In genomic region chr2:102615620-102616436, GRCh38 we compare ENCODE assay signal across 7 cellular contexts. TPM values are rescaled to one million over a fixed set of nuclear protein-coding genes. Genes with fewer than 3 reads are reported as not detected.
DNase-seq lines count a peak whose midpoint lies in the region; ATAC-seq and TF ChIP-seq lines count a peak whose summit lies in the region.

No MANE protein-coding gene starts in this region.

- H3K4me3 ChIP-seq in Peyer's patch (no peak overlapping the region), ascending aorta (no peak overlapping the region)

- H3K9me3 ChIP-seq in Peyer's patch (no peaks in the 10 kb centered on the region), ascending aorta (no peaks in the 10 kb centered on the region)

- DNase-seq in GM04504 (ENCODE audit: low read depth) (peak; percentile 18), HUDEP-2 (lab: John Stamatoyannopoulos, UW; ENCODE audit: unreplicated experiment in 76 of 76) (peak in 42 of 76 experiments; percentile 4 to 60 (median 22)), Peyer's patch (peak; percentile 19 to 80 (median 61)), ascending aorta (ENCODE audit: low spot score in 2 of 2) (no peak), hippocampal formation (lab: John Stamatoyannopoulos, UW) (peak; percentile 10 to 63), smooth muscle cell of the brain vasculature (ENCODE audit: low read depth, low spot score) (peak; percentile 21)

- intact Hi-C loops in ascending aorta (cut with DNase I): loop anchor here (2.0 kb wide), 1 partner anchor 143 kb away; the partner anchor contains the start of gene SLC9A4

- H3K27me3 ChIP-seq in Peyer's patch (no peaks in the 10 kb centered on the region), ascending aorta (no peaks in the 10 kb centered on the region)

- peak; percentile 82 for ATAC-seq in GM21515 (IDR thresholded peaks at IDR 0.05; ENCODE audit: unreplicated experiment)

- peaks cover 0 to 12% (median 0%) of the 10 kb centered on the region in 4 donors for H3K4me1 ChIP-seq in Peyer's patch
- peaks cover 0 to 8% of the 10 kb centered on the region in 2 donors for H3K4me1 ChIP-seq in ascending aorta

- no peak for TF ChIP-seq POLR2A in Peyer's patch (IDR thresholded peaks at IDR 0.05)

- no peak overlapping the region for H3K27ac ChIP-seq in Peyer's patch
- no peak overlapping the region for H3K27ac ChIP-seq in ascending aorta

- no peaks in the 10 kb centered on the region for H3K36me3 ChIP-seq in Peyer's patch
- H3K36me3 ChIP-seq in ascending aorta: no peaks in the 10 kb centered on the region

- TF ChIP-seq CTCF in Peyer's patch (IDR thresholded peaks at IDR 0.05) (peak in 4 of 6 experiments; percentile 60 to 96 (median 90)), ascending aorta (IDR thresholded peaks at IDR 0.05) (peak; percentile 39 to 65 (median 56))

RNA-seq across cellular contexts. Expression of gene SLC9A2, which starts 3.5 kb away (rescaled TPM):
- total RNA-seq in Peyer's patch (10 to 100 TPM; 12.4 to 20.7 (median 20.0) TPM), ascending aorta (not detected)

Comparison
In these comparisons a context has a peak if more than half of its experiments do, and no peak if none do; other contexts are left out.
1. DNase-seq: peak in GM04504 (single experiment), HUDEP-2 (42 of 76), Peyer's patch (3 of 3), hippocampal formation (2 of 2) and smooth muscle cell of the brain vasculature (single experiment); none in ascending aorta (0 of 2).
2. RNA of gene SLC9A2, which starts 3.5 kb away (total RNA-seq): 12.4 to 20.7 TPM in Peyer's patch; not detected in ascending aorta (single experiment); every median in the first group is over 10 times any median in the second.